Comparison of ENCODE assay signal across 1 cellular context in the genomic region with DNA sequence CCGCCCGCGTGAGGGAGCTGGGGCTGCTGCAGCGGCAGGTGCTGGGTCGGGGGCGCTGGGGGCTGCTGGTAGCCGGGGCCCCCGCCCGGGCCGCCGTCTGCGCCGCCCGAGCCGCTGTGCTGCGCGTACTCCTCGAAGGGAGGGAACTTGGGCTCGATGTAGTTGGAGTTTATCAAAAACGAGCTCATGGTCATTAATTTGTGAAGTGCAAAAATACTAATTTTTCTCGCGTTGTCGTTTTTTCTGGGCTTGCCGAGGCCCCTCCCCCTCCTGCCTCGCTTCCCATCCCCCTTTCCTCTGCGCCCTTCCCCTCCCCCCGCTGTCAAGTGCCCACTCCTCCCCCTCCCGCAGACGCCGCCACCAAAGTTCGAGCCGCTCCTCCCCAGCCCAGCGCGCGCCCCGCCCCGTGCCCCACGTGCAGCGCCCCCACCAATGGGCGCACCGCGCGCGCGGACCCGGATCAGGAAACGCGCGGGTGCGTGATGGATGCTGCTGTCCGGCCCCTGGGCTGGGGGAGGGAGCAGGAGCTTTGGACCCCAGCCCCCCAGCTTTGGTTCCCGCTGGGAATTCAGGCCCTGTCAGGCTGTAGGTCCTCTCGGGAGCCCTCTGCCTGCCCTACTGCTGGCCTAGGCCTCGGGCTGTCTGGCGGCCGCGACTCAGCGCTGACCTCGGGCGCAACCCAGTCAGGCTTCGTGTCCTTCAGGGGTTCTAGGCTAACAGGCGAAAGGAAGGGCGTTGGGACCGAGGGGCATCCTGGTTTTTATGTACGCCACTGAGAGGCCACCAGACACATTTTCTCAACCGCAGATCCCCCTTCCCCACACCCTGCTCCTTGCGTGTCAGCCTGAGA.
A peak's percentile ranks its signal among the peaks of the same experiment; 100 is the strongest.
TF ChIP-seq lines count a peak whose summit lies in the region.

HOXA4 (minus strand) TSS at position 218 of the 850 bp plus-strand sequence; CDS start at position 194, 24 bp downstream.

TF ChIP-seq in HepG2, 621 proteins besides CTCF, POLR2A, EP300 and RAD21 (continued from another document and continues in another):
- TF ChIP-seq PBX3 (CRISPR knock-in tag; IDR thresholded peaks at IDR 0.05; ENCODE audit: borderline replicate concordance) (no peak), ZNF720 (CRISPR knock-in tag; IDR thresholded peaks at IDR 0.05) (no peak), RARA (CRISPR knock-in tag; IDR thresholded peaks at IDR 0.05) (peak; percentile 65), TFAP4 (IDR thresholded peaks at IDR 0.05; ENCODE audit: borderline replicate concordance, low read depth) (peak; percentile 20; the same call in 1 of the 2 replicates), KLF11 (CRISPR knock-in tag; IDR thresholded peaks at IDR 0.05) (no peak; the same call in 1 of the 2 replicates), TOPORS (CRISPR knock-in tag; IDR thresholded peaks at IDR 0.05) (peak; percentile 16; the same call in 1 of the 2 replicates), E2F2 (CRISPR knock-in tag; IDR thresholded peaks at IDR 0.05; ENCODE audit: borderline replicate concordance) (no peak), ZNF883 (CRISPR knock-in tag; IDR thresholded peaks at IDR 0.05; ENCODE audit: not compliant biosample characterization) (peak; percentile 75), ZFP1 (CRISPR knock-in tag; IDR thresholded peaks at IDR 0.05) (no peak), DRAP1 (CRISPR knock-in tag; IDR thresholded peaks at IDR 0.05) (peak; percentile 47; the same call in 1 of the 2 replicates), GFI1 (CRISPR knock-in tag; IDR thresholded peaks at IDR 0.05; ENCODE audit: borderline replicate concordance) (peak; percentile 65; the same call in 1 of the 2 replicates), ZNF501 (CRISPR knock-in tag; IDR thresholded peaks at IDR 0.05) (peak; percentile 72; the same call in 1 of the 2 replicates), NR2F6 (IDR thresholded peaks at IDR 0.05) (no peak), NR2F6 (CRISPR knock-in tag; IDR thresholded peaks at IDR 0.05) (no peak), DDIT3 (CRISPR knock-in tag; IDR thresholded peaks at IDR 0.05) (no peak), ZNF446 (CRISPR knock-in tag; IDR thresholded peaks at IDR 0.05) (peak; percentile 35; the same call in 1 of the 2 replicates), ZNF616 (CRISPR knock-in tag; IDR thresholded peaks at IDR 0.05; ENCODE audit: low read depth) (no peak), ZNF124 (CRISPR knock-in tag; IDR thresholded peaks at IDR 0.05) (no peak), ZNF766 (CRISPR knock-in tag; IDR thresholded peaks at IDR 0.05; ENCODE audit: borderline replicate concordance) (no peak), ZNF780A (CRISPR knock-in tag; IDR thresholded peaks at IDR 0.05) (no peak), FLYWCH1 (CRISPR knock-in tag; IDR thresholded peaks at IDR 0.05) (no peak), GPBP1L1 (CRISPR knock-in tag; IDR thresholded peaks at IDR 0.05) (no peak), MXI1 (IDR thresholded peaks at IDR 0.05; ENCODE audit: borderline replicate concordance, low read depth, low read length) (peak; percentile 57; the same call in 1 of the 3 replicates), SRY (CRISPR knock-in tag; IDR thresholded peaks at IDR 0.05) (peak; percentile 34; the same call in 1 of the 2 replicates), GTF3A (CRISPR knock-in tag; conservative IDR thresholded peaks at IDR 0.05) (no peak)
- TF ChIP-seq, protein P1, sequence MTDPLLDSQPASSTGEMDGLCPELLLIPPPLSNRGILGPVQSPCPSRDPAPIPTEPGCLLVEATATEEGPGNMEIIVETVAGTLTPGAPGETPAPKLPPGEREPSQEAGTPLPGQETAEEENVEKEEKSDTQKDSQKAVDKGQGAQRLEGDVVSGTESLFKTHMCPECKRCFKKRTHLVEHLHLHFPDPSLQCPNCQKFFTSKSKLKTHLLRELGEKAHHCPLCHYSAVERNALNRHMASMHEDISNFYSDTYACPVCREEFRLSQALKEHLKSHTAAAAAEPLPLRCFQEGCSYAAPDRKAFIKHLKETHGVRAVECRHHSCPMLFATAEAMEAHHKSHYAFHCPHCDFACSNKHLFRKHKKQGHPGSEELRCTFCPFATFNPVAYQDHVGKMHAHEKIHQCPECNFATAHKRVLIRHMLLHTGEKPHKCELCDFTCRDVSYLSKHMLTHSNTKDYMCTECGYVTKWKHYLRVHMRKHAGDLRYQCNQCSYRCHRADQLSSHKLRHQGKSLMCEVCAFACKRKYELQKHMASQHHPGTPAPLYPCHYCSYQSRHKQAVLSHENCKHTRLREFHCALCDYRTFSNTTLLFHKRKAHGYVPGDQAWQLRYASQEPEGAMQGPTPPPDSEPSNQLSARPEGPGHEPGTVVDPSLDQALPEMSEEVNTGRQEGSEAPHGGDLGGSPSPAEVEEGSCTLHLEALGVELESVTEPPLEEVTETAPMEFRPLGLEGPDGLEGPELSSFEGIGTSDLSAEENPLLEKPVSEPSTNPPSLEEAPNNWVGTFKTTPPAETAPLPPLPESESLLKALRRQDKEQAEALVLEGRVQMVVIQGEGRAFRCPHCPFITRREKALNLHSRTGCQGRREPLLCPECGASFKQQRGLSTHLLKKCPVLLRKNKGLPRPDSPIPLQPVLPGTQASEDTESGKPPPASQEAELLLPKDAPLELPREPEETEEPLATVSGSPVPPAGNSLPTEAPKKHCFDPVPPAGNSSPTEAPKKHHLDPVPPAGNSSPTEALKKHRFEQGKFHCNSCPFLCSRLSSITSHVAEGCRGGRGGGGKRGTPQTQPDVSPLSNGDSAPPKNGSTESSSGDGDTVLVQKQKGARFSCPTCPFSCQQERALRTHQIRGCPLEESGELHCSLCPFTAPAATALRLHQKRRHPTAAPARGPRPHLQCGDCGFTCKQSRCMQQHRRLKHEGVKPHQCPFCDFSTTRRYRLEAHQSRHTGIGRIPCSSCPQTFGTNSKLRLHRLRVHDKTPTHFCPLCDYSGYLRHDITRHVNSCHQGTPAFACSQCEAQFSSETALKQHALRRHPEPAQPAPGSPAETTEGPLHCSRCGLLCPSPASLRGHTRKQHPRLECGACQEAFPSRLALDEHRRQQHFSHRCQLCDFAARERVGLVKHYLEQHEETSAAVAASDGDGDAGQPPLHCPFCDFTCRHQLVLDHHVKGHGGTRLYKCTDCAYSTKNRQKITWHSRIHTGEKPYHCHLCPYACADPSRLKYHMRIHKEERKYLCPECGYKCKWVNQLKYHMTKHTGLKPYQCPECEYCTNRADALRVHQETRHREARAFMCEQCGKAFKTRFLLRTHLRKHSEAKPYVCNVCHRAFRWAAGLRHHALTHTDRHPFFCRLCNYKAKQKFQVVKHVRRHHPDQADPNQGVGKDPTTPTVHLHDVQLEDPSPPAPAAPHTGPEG (CRISPR knock-in tag; IDR thresholded peaks at IDR 0.05), result no peak
- TF ChIP-seq, protein P2, sequence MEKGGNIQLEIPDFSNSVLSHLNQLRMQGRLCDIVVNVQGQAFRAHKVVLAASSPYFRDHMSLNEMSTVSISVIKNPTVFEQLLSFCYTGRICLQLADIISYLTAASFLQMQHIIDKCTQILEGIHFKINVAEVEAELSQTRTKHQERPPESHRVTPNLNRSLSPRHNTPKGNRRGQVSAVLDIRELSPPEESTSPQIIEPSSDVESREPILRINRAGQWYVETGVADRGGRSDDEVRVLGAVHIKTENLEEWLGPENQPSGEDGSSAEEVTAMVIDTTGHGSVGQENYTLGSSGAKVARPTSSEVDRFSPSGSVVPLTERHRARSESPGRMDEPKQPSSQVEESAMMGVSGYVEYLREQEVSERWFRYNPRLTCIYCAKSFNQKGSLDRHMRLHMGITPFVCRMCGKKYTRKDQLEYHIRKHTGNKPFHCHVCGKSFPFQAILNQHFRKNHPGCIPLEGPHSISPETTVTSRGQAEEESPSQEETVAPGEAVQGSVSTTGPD (CRISPR knock-in tag; IDR thresholded peaks at IDR 0.05), result no peak
- TF ChIP-seq, protein P3, sequence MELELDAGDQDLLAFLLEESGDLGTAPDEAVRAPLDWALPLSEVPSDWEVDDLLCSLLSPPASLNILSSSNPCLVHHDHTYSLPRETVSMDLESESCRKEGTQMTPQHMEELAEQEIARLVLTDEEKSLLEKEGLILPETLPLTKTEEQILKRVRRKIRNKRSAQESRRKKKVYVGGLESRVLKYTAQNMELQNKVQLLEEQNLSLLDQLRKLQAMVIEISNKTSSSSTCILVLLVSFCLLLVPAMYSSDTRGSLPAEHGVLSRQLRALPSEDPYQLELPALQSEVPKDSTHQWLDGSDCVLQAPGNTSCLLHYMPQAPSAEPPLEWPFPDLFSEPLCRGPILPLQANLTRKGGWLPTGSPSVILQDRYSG (CRISPR knock-in tag; IDR thresholded peaks at IDR 0.05), result no peak
- TF ChIP-seq, protein P4, sequence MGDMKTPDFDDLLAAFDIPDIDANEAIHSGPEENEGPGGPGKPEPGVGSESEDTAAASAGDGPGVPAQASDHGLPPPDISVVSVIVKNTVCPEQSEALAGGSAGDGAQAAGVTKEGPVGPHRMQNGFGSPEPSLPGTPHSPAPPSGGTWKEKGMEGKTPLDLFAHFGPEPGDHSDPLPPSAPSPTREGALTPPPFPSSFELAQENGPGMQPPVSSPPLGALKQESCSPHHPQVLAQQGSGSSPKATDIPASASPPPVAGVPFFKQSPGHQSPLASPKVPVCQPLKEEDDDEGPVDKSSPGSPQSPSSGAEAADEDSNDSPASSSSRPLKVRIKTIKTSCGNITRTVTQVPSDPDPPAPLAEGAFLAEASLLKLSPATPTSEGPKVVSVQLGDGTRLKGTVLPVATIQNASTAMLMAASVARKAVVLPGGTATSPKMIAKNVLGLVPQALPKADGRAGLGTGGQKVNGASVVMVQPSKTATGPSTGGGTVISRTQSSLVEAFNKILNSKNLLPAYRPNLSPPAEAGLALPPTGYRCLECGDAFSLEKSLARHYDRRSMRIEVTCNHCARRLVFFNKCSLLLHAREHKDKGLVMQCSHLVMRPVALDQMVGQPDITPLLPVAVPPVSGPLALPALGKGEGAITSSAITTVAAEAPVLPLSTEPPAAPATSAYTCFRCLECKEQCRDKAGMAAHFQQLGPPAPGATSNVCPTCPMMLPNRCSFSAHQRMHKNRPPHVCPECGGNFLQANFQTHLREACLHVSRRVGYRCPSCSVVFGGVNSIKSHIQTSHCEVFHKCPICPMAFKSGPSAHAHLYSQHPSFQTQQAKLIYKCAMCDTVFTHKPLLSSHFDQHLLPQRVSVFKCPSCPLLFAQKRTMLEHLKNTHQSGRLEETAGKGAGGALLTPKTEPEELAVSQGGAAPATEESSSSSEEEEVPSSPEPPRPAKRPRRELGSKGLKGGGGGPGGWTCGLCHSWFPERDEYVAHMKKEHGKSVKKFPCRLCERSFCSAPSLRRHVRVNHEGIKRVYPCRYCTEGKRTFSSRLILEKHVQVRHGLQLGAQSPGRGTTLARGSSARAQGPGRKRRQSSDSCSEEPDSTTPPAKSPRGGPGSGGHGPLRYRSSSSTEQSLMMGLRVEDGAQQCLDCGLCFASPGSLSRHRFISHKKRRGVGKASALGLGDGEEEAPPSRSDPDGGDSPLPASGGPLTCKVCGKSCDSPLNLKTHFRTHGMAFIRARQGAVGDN (CRISPR knock-in tag; IDR thresholded peaks at IDR 0.05), result peak; percentile 95
- TF ChIP-seq, protein P5, sequence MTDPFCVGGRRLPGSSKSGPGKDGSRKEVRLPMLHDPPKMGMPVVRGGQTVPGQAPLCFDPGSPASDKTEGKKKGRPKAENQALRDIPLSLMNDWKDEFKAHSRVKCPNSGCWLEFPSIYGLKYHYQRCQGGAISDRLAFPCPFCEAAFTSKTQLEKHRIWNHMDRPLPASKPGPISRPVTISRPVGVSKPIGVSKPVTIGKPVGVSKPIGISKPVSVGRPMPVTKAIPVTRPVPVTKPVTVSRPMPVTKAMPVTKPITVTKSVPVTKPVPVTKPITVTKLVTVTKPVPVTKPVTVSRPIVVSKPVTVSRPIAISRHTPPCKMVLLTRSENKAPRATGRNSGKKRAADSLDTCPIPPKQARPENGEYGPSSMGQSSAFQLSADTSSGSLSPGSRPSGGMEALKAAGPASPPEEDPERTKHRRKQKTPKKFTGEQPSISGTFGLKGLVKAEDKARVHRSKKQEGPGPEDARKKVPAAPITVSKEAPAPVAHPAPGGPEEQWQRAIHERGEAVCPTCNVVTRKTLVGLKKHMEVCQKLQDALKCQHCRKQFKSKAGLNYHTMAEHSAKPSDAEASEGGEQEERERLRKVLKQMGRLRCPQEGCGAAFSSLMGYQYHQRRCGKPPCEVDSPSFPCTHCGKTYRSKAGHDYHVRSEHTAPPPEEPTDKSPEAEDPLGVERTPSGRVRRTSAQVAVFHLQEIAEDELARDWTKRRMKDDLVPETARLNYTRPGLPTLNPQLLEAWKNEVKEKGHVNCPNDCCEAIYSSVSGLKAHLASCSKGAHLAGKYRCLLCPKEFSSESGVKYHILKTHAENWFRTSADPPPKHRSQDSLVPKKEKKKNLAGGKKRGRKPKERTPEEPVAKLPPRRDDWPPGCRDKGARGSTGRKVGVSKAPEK (CRISPR knock-in tag; IDR thresholded peaks at IDR 0.05; ENCODE audit: borderline replicate concordance), result no peak; the same call in 1 of the 2 replicates
